ENCODE assay signal across 8 cellular contexts in genomic region chr15:58748787-58749531, GRCh38. TPM values are rescaled to one million over a fixed set of nuclear protein-coding genes. Genes with fewer than 3 reads are reported as not detected.
DNase-seq lines count a peak whose midpoint lies in the region; ATAC-seq and TF ChIP-seq lines count a peak whose summit lies in the region.

No MANE protein-coding gene starts in this region.

- peak overlapping the region; percentile 84 to 100 (median 96) for H3K27ac ChIP-seq in dorsolateral prefrontal cortex
- H3K27ac ChIP-seq in lung (ENCODE audit: low read depth in 1 of 2, low read length in 1 of 2), result peak overlapping the region; percentile 97 to 98

- H3K9me3 ChIP-seq in lung (ENCODE audit: control insufficient read depth in 2 of 2, insufficient read depth in 1 of 2, low read length in 1 of 2), result no peaks in the 10 kb centered on the region

- no peaks in the 10 kb centered on the region for H3K27me3 ChIP-seq in dorsolateral prefrontal cortex
- no peaks in the 10 kb centered on the region for H3K27me3 ChIP-seq in lung (ENCODE audit: control insufficient read depth, insufficient read depth)

- H3K36me3 ChIP-seq in lung (ENCODE audit: control insufficient read depth in 2 of 2, insufficient read depth in 2 of 2, low read length in 2 of 2), result no peaks in the 10 kb centered on the region

- DNase-seq in NCI-H1092 treated with DMSO at 0.1 percent for 48 hours (lab: John Stamatoyannopoulos, UW), result peak; percentile 25
- DNase-seq in activated CD4-positive, alpha-beta T cell treated with anti-CD3 and anti-CD28 coated beads, Interleukin-2, amount 10 ng/mL, durations not matched to agents 24 days and 14 days, result peak; percentile 85
- DNase-seq in dorsolateral prefrontal cortex, result peak; percentile 41 to 69 (median 52)
- peak; percentile 38 for DNase-seq in lung (ENCODE audit: low spot score)
- DNase-seq in stimulated activated effector memory CD8-positive, alpha-beta T cell treated with anti-CD3 and anti-CD28 coated beads, Interleukin-12 subunit alpha, Interleukin-12 subunit beta, amount 100 ng/mL, for 72 hours (ENCODE audit: low spot score in 2 of 2), result peak; percentile 36 to 76
- DNase-seq in GF-D8 (lab: John Stamatoyannopoulos, UW), result no peak

- ATAC-seq in GM18511 (IDR thresholded peaks at IDR 0.05; ENCODE audit: unreplicated experiment) (peak; percentile 29), HG02588 (IDR thresholded peaks at IDR 0.05; ENCODE audit: unreplicated experiment) (peak; percentile 36), lung (ENCODE audit: insufficient read depth, low FRiP score) (peak; percentile 13)
- peak; percentile 61 for ATAC-seq in stimulated activated effector memory CD8-positive, alpha-beta T cell treated with anti-CD3 and anti-CD28 coated beads, Interleukin-12 subunit alpha, Interleukin-12 subunit beta, amount 100 ng/mL, for 72 hours

- intact Hi-C loops in activated CD4-positive, alpha-beta T cell treated with anti-CD3 and anti-CD28 coated beads, Interleukin-2, amount 10 ng/mL, durations not matched to agents 24 days and 14 days (cut with micrococcal nuclease), result loop anchor here (1.0 to 10.0 kb wide), 13 partner anchors 11 to 477 kb away; partner anchors contain the start of genes CCNB2 and MINDY2
- intact Hi-C loops in dorsolateral prefrontal cortex (cut with DNase I), result loop anchor here (1.0 to 5.0 kb wide), 6 partner anchors 22 to 342 kb away; partner anchors contain the start of gene MINDY2 (in 1 of the 2)

- WGBS in lung, 2 donors, result 0 to 1% methylated on average over 38 to 82 of the region's 82 CpGs

- H3K4me3 Mint-ChIP-seq in activated CD4-positive, alpha-beta T cell treated with anti-CD3 and anti-CD28 coated beads, Interleukin-2, amount 10 ng/mL, durations not matched to agents 24 days and 14 days, result peak overlapping the region; percentile 92
- H3K4me3 Mint-ChIP-seq in stimulated activated effector memory CD8-positive, alpha-beta T cell treated with anti-CD3 and anti-CD28 coated beads, Interleukin-12 subunit alpha, Interleukin-12 subunit beta, amount 100 ng/mL, for 72 hours, result peak overlapping the region; percentile 99

- H3K4me1 ChIP-seq in lung (ENCODE audit: control insufficient read depth in 2 of 2, insufficient read depth in 2 of 2, low read length in 2 of 2), result peaks cover 0 to 13% of the 10 kb centered on the region in 2 donors

- H3K9me3 Mint-ChIP-seq in activated CD4-positive, alpha-beta T cell treated with anti-CD3 and anti-CD28 coated beads, Interleukin-2, amount 10 ng/mL, durations not matched to agents 24 days and 14 days, result no peaks in the 10 kb centered on the region
- H3K9me3 Mint-ChIP-seq in stimulated activated effector memory CD8-positive, alpha-beta T cell treated with anti-CD3 and anti-CD28 coated beads, Interleukin-12 subunit alpha, Interleukin-12 subunit beta, amount 100 ng/mL, for 72 hours, result no peaks in the 10 kb centered on the region

- peaks cover 37% of the 10 kb centered on the region for H3K4me1 Mint-ChIP-seq in activated CD4-positive, alpha-beta T cell treated with anti-CD3 and anti-CD28 coated beads, Interleukin-2, amount 10 ng/mL, durations not matched to agents 24 days and 14 days
- H3K4me1 Mint-ChIP-seq in stimulated activated effector memory CD8-positive, alpha-beta T cell treated with anti-CD3 and anti-CD28 coated beads, Interleukin-12 subunit alpha, Interleukin-12 subunit beta, amount 100 ng/mL, for 72 hours, result peaks cover 29% of the 10 kb centered on the region

- H3K4me3 ChIP-seq in dorsolateral prefrontal cortex (peak overlapping the region; percentile 60 to 98 (median 88)), lung (peak overlapping the region; percentile 84)

- TF ChIP-seq CTCF in dorsolateral prefrontal cortex (IDR thresholded peaks at IDR 0.05 in 54 of 56, conservative IDR thresholded peaks at IDR 0.05 in 2 of 56; ENCODE audit: low read depth in 1 of 56, partially characterized antibody in 56 of 56) (peak in 5 of 56 donors; percentile 2 to 21 (median 6)), lung (IDR thresholded peaks at IDR 0.05; ENCODE audit: control extremely low read depth, extremely low read depth) (no peak)

- no peaks in the 10 kb centered on the region for H3K27me3 Mint-ChIP-seq in activated CD4-positive, alpha-beta T cell treated with anti-CD3 and anti-CD28 coated beads, Interleukin-2, amount 10 ng/mL, durations not matched to agents 24 days and 14 days

- H3K27ac Mint-ChIP-seq in activated CD4-positive, alpha-beta T cell treated with anti-CD3 and anti-CD28 coated beads, Interleukin-2, amount 10 ng/mL, durations not matched to agents 24 days and 14 days, result peak overlapping the region; percentile 92
- peak overlapping the region; percentile 98 for H3K27ac Mint-ChIP-seq in stimulated activated effector memory CD8-positive, alpha-beta T cell treated with anti-CD3 and anti-CD28 coated beads, Interleukin-12 subunit alpha, Interleukin-12 subunit beta, amount 100 ng/mL, for 72 hours

- H3K36me3 Mint-ChIP-seq in activated CD4-positive, alpha-beta T cell treated with anti-CD3 and anti-CD28 coated beads, Interleukin-2, amount 10 ng/mL, durations not matched to agents 24 days and 14 days (ENCODE audit: low read depth), result peaks cover 19% of the 10 kb centered on the region
- H3K36me3 Mint-ChIP-seq in stimulated activated effector memory CD8-positive, alpha-beta T cell treated with anti-CD3 and anti-CD28 coated beads, Interleukin-12 subunit alpha, Interleukin-12 subunit beta, amount 100 ng/mL, for 72 hours, result peaks cover 13% of the 10 kb centered on the region

RNA-seq across cellular contexts. Expression of gene ADAM10, which starts 0.5 kb away (rescaled TPM):
- 103 and 111 TPM in 2 replicates for total RNA-seq in activated CD4-positive, alpha-beta T cell treated with anti-CD3 and anti-CD28 coated beads, Interleukin-2, amount 10 ng/mL, durations not matched to agents 24 days and 14 days
- 100 to 1,000 TPM in 100 of 120 experiments, 10 to 100 TPM in 20; 85.4 to 177 (median 116) TPM for total RNA-seq in dorsolateral prefrontal cortex
- total RNA-seq in lung, result 100 to 1,000 TPM; 104 to 274 TPM
- 10 to 100 TPM in 1 of 2 donors, 1 to 10 TPM in 1; 9.7 to 73.7 TPM for polyA plus RNA-seq in lung

RNA-seq across cellular contexts. Expression of gene MINDY2, which starts 22.1 kb away (rescaled TPM):
- total RNA-seq in activated CD4-positive, alpha-beta T cell treated with anti-CD3 and anti-CD28 coated beads, Interleukin-2, amount 10 ng/mL, durations not matched to agents 24 days and 14 days, result 10.1 and 10.9 TPM in 2 replicates
- total RNA-seq in dorsolateral prefrontal cortex (10 to 100 TPM; 28.6 to 56.4 (median 40.0) TPM), lung (10 to 100 TPM; 24.6 to 37.9 TPM)
- polyA plus RNA-seq in lung, result 1 to 10 TPM; 4.1 to 6.1 TPM
